Comparison of ENCODE assay signal across 7 cellular contexts in genomic region chr17:74325743-74326379, GRCh38.
A peak's percentile ranks its signal among the peaks of the same experiment; 100 is the strongest.
DNase-seq lines count a peak whose midpoint lies in the region; ATAC-seq lines count a peak whose summit lies in the region.

Gene KIF19 (plus strand): TSS chr17:74326226. CDS start chr17:74326350, 124 bp downstream.

- no peaks in the 10 kb centered on the region for H3K36me3 ChIP-seq in NT2/D1 (ENCODE audit: insufficient read depth, insufficient read length, low read length)

- ATAC-seq in GM19463 (IDR thresholded peaks at IDR 0.05; ENCODE audit: unreplicated experiment), result peak; percentile 88
- no peak for ATAC-seq in HG03571 (IDR thresholded peaks at IDR 0.05; ENCODE audit: unreplicated experiment)
- ATAC-seq in GM18870 (IDR thresholded peaks at IDR 0.05; ENCODE audit: unreplicated experiment), result no peak

- no peaks in the 10 kb centered on the region for H3K36me3 Mint-ChIP-seq in activated naive CD4-positive, alpha-beta T cell treated with anti-CD3 and anti-CD28 coated beads, Interleukin-2, amount 50 U/mL, for 24 hours

- peak within 1 kb of the TSS; percentile 59 for H3K27ac Mint-ChIP-seq in activated naive CD4-positive, alpha-beta T cell treated with anti-CD3 and anti-CD28 coated beads, Interleukin-2, amount 50 U/mL, for 24 hours

- H3K27me3 Mint-ChIP-seq in activated naive CD4-positive, alpha-beta T cell treated with anti-CD3 and anti-CD28 coated beads, Interleukin-2, amount 50 U/mL, for 24 hours, result peaks cover 6% of the 10 kb centered on the region

- H3K27me3 ChIP-seq in NT2/D1 (ENCODE audit: insufficient read depth, insufficient read length), result peaks cover 61% of the 10 kb centered on the region

- peak within 1 kb of the TSS; percentile 70 for H3K9ac ChIP-seq in NT2/D1 (ENCODE audit: insufficient read length, low read depth)

- H3K4me3 Mint-ChIP-seq in activated naive CD4-positive, alpha-beta T cell treated with anti-CD3 and anti-CD28 coated beads, Interleukin-2, amount 50 U/mL, for 24 hours, result peak within 1 kb of the TSS; percentile 57

- peaks cover 21% of the 10 kb centered on the region for H3K4me1 Mint-ChIP-seq in activated naive CD4-positive, alpha-beta T cell treated with anti-CD3 and anti-CD28 coated beads, Interleukin-2, amount 50 U/mL, for 24 hours

- no peaks in the 10 kb centered on the region for H3K9me3 Mint-ChIP-seq in activated naive CD4-positive, alpha-beta T cell treated with anti-CD3 and anti-CD28 coated beads, Interleukin-2, amount 50 U/mL, for 24 hours

- DNase-seq in NT2/D1 (ENCODE audit: low read depth, low spot score), result peak; percentile 16
- peak; percentile 96 for DNase-seq in iPS-NIHi11 (ENCODE audit: low spot score)
- DNase-seq in stimulated activated CD4-positive, alpha-beta T cell treated with anti-CD3 and anti-CD28 coated beads, Interleukin-15, amount 100 ng/mL, for 1 hour (ENCODE audit: low read depth in 1 of 2, low spot score in 1 of 2), result peak; percentile 32 to 41

- H3K4me3 ChIP-seq in NT2/D1 (ENCODE audit: insufficient read length, low read depth), result peak within 1 kb of the TSS; percentile 36

- H3K9me3 ChIP-seq in NT2/D1 (ENCODE audit: insufficient read depth, low read length), result no peaks in the 10 kb centered on the region

- H3K4me1 ChIP-seq in NT2/D1 (ENCODE audit: insufficient read depth, insufficient read length), result peaks cover 19% of the 10 kb centered on the region

Comparison
In these comparisons a context has a peak if more than half of its experiments do, and no peak if none do; other contexts are left out.
1. DNase-seq: peak in every context shown above with its lines; median percentile 96 in iPS-NIHi11; 36 in stimulated activated CD4-positive, alpha-beta T cell treated with anti-CD3 and anti-CD28 coated beads, Interleukin-15, amount 100 ng/mL, for 1 hour; 16 in NT2/D1.